ENCODE assay signal across 24 cellular contexts in genomic region chr1:7422561-7422960, GRCh38.
A peak's percentile ranks its signal among the peaks of the same experiment; 100 is the strongest.
DNase-seq lines count a peak whose midpoint lies in the region; ATAC-seq, FAIRE-seq and TF ChIP-seq lines count a peak whose summit lies in the region.
"Had no signal": no experiment of that assay in that cellular context is flagged by ENCODE, and none has a peak within 500 bp of the region (broad histone marks: within the 10 kb centered on the region; RNA-seq: fewer than 3 reads in every experiment).

No MANE protein-coding gene starts in this region.

- no peaks in the 10 kb centered on the region for H3K9me3 Mint-ChIP-seq in natural killer cell treated with Interleukin-12 subunit alpha and Interleukin-12 subunit beta and Interleukin-15 and Interleukin-18, amount 100 ng/mL, for 72 hours
- H3K9me3 Mint-ChIP-seq in natural killer cell = peaks cover 0 to 2% of the 10 kb centered on the region in 2 donors

- H3K27me3 ChIP-seq in spleen (replicated peaks in 1 of 7) = peaks cover 0 to 10% (median 0%) of the 10 kb centered on the region in 7 donors
- H3K27me3 ChIP-seq: BE2C, SJSA1 had no signal

- no peak overlapping the region for H3K4me3 ChIP-seq in kidney (ENCODE audit: low read length in 2 of 2)
- H3K4me3 ChIP-seq in spleen = no peak overlapping the region
- H3K4me3 ChIP-seq: A549, SJSA1 had no signal

- H3K27ac Mint-ChIP-seq in natural killer cell treated with Interleukin-12 subunit alpha and Interleukin-12 subunit beta and Interleukin-15 and Interleukin-18, amount 100 ng/mL, for 72 hours = no peak overlapping the region
- no peak overlapping the region for H3K27ac Mint-ChIP-seq in natural killer cell
- H3K27ac Mint-ChIP-seq: CD4-positive, CD25-positive, alpha-beta regulatory T cell had no signal

- 73 to 93% (median 89%) methylated on average over 3 of the region's 3 CpGs for WGBS in spleen, 5 donors

- intact Hi-C loops in natural killer cell (cut with micrococcal nuclease) = no loop called here
- intact Hi-C loops in kidney (cut with DNase I) = no loop called here
- intact Hi-C loops in spleen (cut with DNase I; ENCODE audit: low total_unique reads) = no loop called here

- H3K27ac ChIP-seq in kidney (ENCODE audit: low read depth in 2 of 2, low read length in 2 of 2) = no peak overlapping the region
- H3K27ac ChIP-seq in spleen = no peak overlapping the region
- H3K27ac ChIP-seq: HL-60, SJSA1 had no signal

- peak in 1 of 2 donors; percentile 16 for ATAC-seq in natural killer cell treated with Interleukin-12 subunit alpha and Interleukin-12 subunit beta and Interleukin-15 and Interleukin-18, amount 100 ng/mL, for 72 hours
- ATAC-seq in natural killer cell (no peak), HG02885 (IDR thresholded peaks at IDR 0.05; ENCODE audit: poor library complexity, unreplicated experiment) (no peak), HG02798 (IDR thresholded peaks at IDR 0.05; ENCODE audit: poor library complexity, unreplicated experiment) (no peak)
- ATAC-seq: A549, Right ventricle myocardium inferior had no signal

- H3K36me3 Mint-ChIP-seq in natural killer cell treated with Interleukin-12 subunit alpha and Interleukin-12 subunit beta and Interleukin-15 and Interleukin-18, amount 100 ng/mL, for 72 hours = no peaks in the 10 kb centered on the region
- no peaks in the 10 kb centered on the region for H3K36me3 Mint-ChIP-seq in natural killer cell
- H3K36me3 Mint-ChIP-seq: CD4-positive, CD25-positive, alpha-beta regulatory T cell had no signal

- no peaks in the 10 kb centered on the region for H3K4me1 ChIP-seq in kidney (ENCODE audit: control insufficient read depth in 1 of 2, insufficient read depth in 1 of 2, low read depth in 1 of 2, low read length in 2 of 2)
- H3K4me1 ChIP-seq in spleen = peaks cover 0 to 9% (median 9%) of the 10 kb centered on the region in 6 donors
- H3K4me1 ChIP-seq: BE2C, SJSA1 had no signal

- H3K36me3 ChIP-seq in kidney (ENCODE audit: control insufficient read depth in 1 of 2, insufficient read depth in 2 of 2, low read length in 2 of 2) = no peaks in the 10 kb centered on the region
- H3K36me3 ChIP-seq in spleen = no peaks in the 10 kb centered on the region
- H3K36me3 ChIP-seq: BE2C, SJSA1 had no signal

- no peak for FAIRE-seq in kidney (lab: Jason Lieb, UNC)
- FAIRE-seq: A549, RCC 7860 had no signal

- H3K4me3 Mint-ChIP-seq in natural killer cell treated with Interleukin-12 subunit alpha and Interleukin-12 subunit beta and Interleukin-15 and Interleukin-18, amount 100 ng/mL, for 72 hours = no peak overlapping the region
- no peak overlapping the region for H3K4me3 Mint-ChIP-seq in natural killer cell
- H3K4me3 Mint-ChIP-seq: CD4-positive, CD25-positive, alpha-beta regulatory T cell had no signal

- peak; percentile 25 for DNase-seq in natural killer cell treated with Interleukin-12 subunit alpha and Interleukin-12 subunit beta and Interleukin-15 and Interleukin-18, amount 100 ng/mL, for 72 hours (ENCODE audit: low spot score)
- DNase-seq in natural killer cell (no peak), kidney (peak; percentile 9), spleen (peak; percentile 55), D341Med (ENCODE audit: low spot score) (no peak)
- DNase-seq in activated CD4-positive, alpha-beta T cell treated with anti-CD3 and anti-CD28 coated beads, Interleukin-2, amount 50 U/mL, for 48 hours = no peak
- DNase-seq: BE2C; CD4-positive, CD25-positive, alpha-beta regulatory T cell; DMS79; H7; KBM-7; NCI-H1092 treated with DMSO at 0.1 percent for 48 hours; NCI-H1436 treated with DMSO at 0.1 percent for 48 hours; NCI-H1930; NCI-H2227 treated with DMSO at 0.1 percent for 48 hours; NCI-H524; NCI-H774 had no signal

- TF ChIP-seq POLR2A in spleen (IDR thresholded peaks at IDR 0.05) = no peak

- no peak for TF ChIP-seq CTCF in natural killer cell (IDR thresholded peaks at IDR 0.05)
- no peak for TF ChIP-seq CTCF in kidney (IDR thresholded peaks at IDR 0.05; ENCODE audit: borderline replicate concordance, extremely low read depth, insufficient read depth)
- no peak for TF ChIP-seq CTCF in spleen (IDR thresholded peaks at IDR 0.05 in 8 of 11, conservative IDR thresholded peaks at IDR 0.05 in 3 of 11)

- H3K27me3 Mint-ChIP-seq in natural killer cell treated with Interleukin-12 subunit alpha and Interleukin-12 subunit beta and Interleukin-15 and Interleukin-18, amount 100 ng/mL, for 72 hours = peaks cover 7% of the 10 kb centered on the region in 2 donors
- peaks cover 8% of the 10 kb centered on the region in 2 donors for H3K27me3 Mint-ChIP-seq in natural killer cell (ENCODE audit: low read depth in 2 of 2)
- H3K27me3 Mint-ChIP-seq: CD4-positive, CD25-positive, alpha-beta regulatory T cell had no signal

- H3K9ac ChIP-seq in kidney (ENCODE audit: low read length in 2 of 2) = no peak overlapping the region

- H3K9me3 ChIP-seq in kidney (ENCODE audit: control insufficient read depth in 1 of 2, low read length in 2 of 2) = no peaks in the 10 kb centered on the region
- H3K9me3 ChIP-seq in spleen = peaks cover 0 to 11% (median 3%) of the 10 kb centered on the region in 8 donors
- H3K9me3 ChIP-seq: A549, BE2C, SJSA1 had no signal

- H3K4me1 Mint-ChIP-seq in natural killer cell treated with Interleukin-12 subunit alpha and Interleukin-12 subunit beta and Interleukin-15 and Interleukin-18, amount 100 ng/mL, for 72 hours (ENCODE audit: low read depth in 2 of 2) = no peaks in the 10 kb centered on the region
- no peaks in the 10 kb centered on the region for H3K4me1 Mint-ChIP-seq in natural killer cell
- H3K4me1 Mint-ChIP-seq: CD4-positive, CD25-positive, alpha-beta regulatory T cell had no signal

Comparison
In these comparisons a context has a peak if more than half of its experiments do, and no peak if none do; other contexts are left out.
1. DNase-seq: peak in natural killer cell treated with Interleukin-12 subunit alpha and Interleukin-12 subunit beta and Interleukin-15 and Interleukin-18, amount 100 ng/mL, for 72 hours (single experiment), kidney (single experiment) and spleen (single experiment); none in natural killer cell (single experiment), activated CD4-positive, alpha-beta T cell treated with anti-CD3 and anti-CD28 coated beads, Interleukin-2, amount 50 U/mL, for 48 hours (0 of 2) and D341Med (single experiment).